Comparison of ENCODE assay signal across 21 cellular contexts in the genomic region with DNA sequence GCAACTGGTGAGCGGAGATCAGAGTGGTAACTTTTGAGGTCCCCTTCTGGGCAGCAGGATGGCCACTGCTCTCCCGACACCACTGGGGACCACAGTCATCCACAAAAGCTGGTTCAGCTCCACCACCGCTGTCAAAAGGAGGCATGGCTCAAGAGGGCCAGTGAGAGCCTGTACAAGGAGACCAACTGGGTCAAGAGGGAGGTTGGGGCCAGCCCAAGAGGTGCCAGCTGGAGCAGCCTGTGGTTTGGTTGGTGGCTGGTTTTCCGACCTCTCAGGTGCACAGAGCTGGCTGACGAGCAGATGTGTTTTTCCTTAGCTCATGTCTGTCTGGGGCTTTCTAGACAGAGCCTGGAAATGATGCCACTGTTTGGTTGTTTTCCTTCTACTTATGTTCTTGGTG.
A peak's percentile ranks its signal among the peaks of the same experiment; 100 is the strongest.
DNase-seq lines count a peak whose midpoint lies in the region; ATAC-seq and TF ChIP-seq lines count a peak whose summit lies in the region.
"Had no signal": no experiment of that assay in that cellular context is flagged by ENCODE, and none has a peak within 500 bp of the region (broad histone marks: within the 10 kb centered on the region; RNA-seq: fewer than 3 reads in every experiment).

No MANE protein-coding gene starts in this region.

- peak overlapping the region; percentile 12 for H3K23ac ChIP-seq in neuronal stem cell (ENCODE audit: low read depth, low read length, poor library complexity)

- H3K18ac ChIP-seq in neuronal stem cell (ENCODE audit: low read length): no peak overlapping the region

- H3K27me3 ChIP-seq in left lung (no peaks in the 10 kb centered on the region), neuronal stem cell (ENCODE audit: control insufficient read depth in 3 of 3, insufficient read depth in 3 of 3, low read depth in 1 of 3, low read length in 3 of 3) (no peaks in the 10 kb centered on the region)

- H3K9ac ChIP-seq in neuronal stem cell (ENCODE audit: low read depth, low read length, poor library complexity): no peak overlapping the region

- no peaks in the 10 kb centered on the region for H3K79me1 ChIP-seq in neuronal stem cell (ENCODE audit: low read depth, low read length)

- H3K4me2 ChIP-seq in neuronal stem cell (ENCODE audit: insufficient read depth, low read length, poor library complexity, severe bottlenecking): no peak overlapping the region

- H3K4me1 ChIP-seq in left lung (no peaks in the 10 kb centered on the region), neuronal stem cell (ENCODE audit: control insufficient read depth in 2 of 2, insufficient read depth in 1 of 2, low read depth in 1 of 2, low read length in 2 of 2) (peaks cover 0 to 4% of the 10 kb centered on the region in 2 donors)
- H3K4me1 ChIP-seq: HAP-1 had no signal

- no peak overlapping the region for H2AFZ ChIP-seq in neuronal stem cell (ENCODE audit: low read length)

- no peak overlapping the region for H2BK15ac ChIP-seq in neuronal stem cell (ENCODE audit: low read length)

- no peak overlapping the region for H4K8ac ChIP-seq in neuronal stem cell (ENCODE audit: low read depth, low read length)

- intact Hi-C loops in left lung (cut with DNase I): no loop called here

- no peak overlapping the region for H2BK5ac ChIP-seq in neuronal stem cell (ENCODE audit: low read length)

- H3K27ac Mint-ChIP-seq in activated T-cell treated with anti-CD3 and anti-CD28 coated beads, Interleukin-2, amount 50 U/mL, for 24 hours: no peak overlapping the region
- H3K27ac Mint-ChIP-seq: B cell; CD4-positive, alpha-beta memory T cell; HFFc6 had no signal

- WGBS in neuronal stem cell (ENCODE audit: extremely low coverage in 2 of 2, insufficient read length in 2 of 2, insufficient replicate concordance in 1 of 2), 2 donors: no CpG with 5 or more reads among the region's 5 CpGs

- H3K27me3 Mint-ChIP-seq in activated T-cell treated with anti-CD3 and anti-CD28 coated beads, Interleukin-2, amount 50 U/mL, for 24 hours: peaks cover 4% of the 10 kb centered on the region

- no peaks in the 10 kb centered on the region for H3K9me3 ChIP-seq in left lung
- no peaks in the 10 kb centered on the region for H3K9me3 ChIP-seq in neuronal stem cell (replicated peaks in 1 of 2; ENCODE audit: control insufficient read depth in 2 of 2, insufficient read depth in 1 of 2, low read depth in 1 of 2, low read length in 2 of 2)
- H3K9me3 ChIP-seq: HAP-1 had no signal

- no peaks in the 10 kb centered on the region for H3K9me3 Mint-ChIP-seq in activated T-cell treated with anti-CD3 and anti-CD28 coated beads, Interleukin-2, amount 50 U/mL, for 24 hours
- H3K9me3 Mint-ChIP-seq: CD4-positive, alpha-beta memory T cell; HFFc6 had no signal

- no peak for TF ChIP-seq CTCF in left lung (IDR thresholded peaks at IDR 0.05)

- H3K4me3 Mint-ChIP-seq in activated T-cell treated with anti-CD3 and anti-CD28 coated beads, Interleukin-2, amount 50 U/mL, for 24 hours: no peak overlapping the region
- H3K4me3 Mint-ChIP-seq: B cell; CD4-positive, alpha-beta memory T cell; HFFc6 had no signal

- ATAC-seq in left lung (peak; percentile 75), GM18517 (IDR thresholded peaks at IDR 0.05; ENCODE audit: unreplicated experiment) (no peak)
- ATAC-seq: GM12878 had no signal

- no peaks in the 10 kb centered on the region for H3K36me3 ChIP-seq in left lung
- H3K36me3 ChIP-seq in neuronal stem cell (replicated peaks in 1 of 2; ENCODE audit: control insufficient read depth in 2 of 2, insufficient read depth in 2 of 2, low read length in 2 of 2): peaks cover 0 to 54% of the 10 kb centered on the region in 2 donors
- H3K36me3 ChIP-seq: HAP-1 had no signal

- no peak overlapping the region for H4K91ac ChIP-seq in neuronal stem cell (ENCODE audit: low read depth, low read length, poor library complexity)

- no peak overlapping the region for H3K4ac ChIP-seq in neuronal stem cell (ENCODE audit: low read length)

- DNase-seq in DMS79 treated with DMSO at 0.1 percent for 48 hours (lab: John Stamatoyannopoulos, UW) (peak; percentile 32), DMS79 (lab: John Stamatoyannopoulos, UW) (no peak), left lung (peak; percentile 12 to 43), neuronal stem cell (ENCODE audit: low spot score) (no peak), cerebellar cortex (ENCODE audit: low spot score) (no peak), SK-N-DZ (ENCODE audit: low spot score) (no peak)
- no peak for DNase-seq in activated T-cell treated with anti-CD3 and anti-CD28 coated beads, Interleukin-2, amount 50 U/mL, for 24 hours
- DNase-seq: C1 segment of cervical spinal cord; Calu3; CD4-positive, alpha-beta memory T cell; COR-L47; DMS53; EL; GDM1; GOT3; HFFc6 had no signal

- no peak overlapping the region for H2BK120ac ChIP-seq in neuronal stem cell (ENCODE audit: low read depth, low read length)

- H3K4me3 ChIP-seq in left lung (no peak overlapping the region), neuronal stem cell (ENCODE audit: low read length in 2 of 2) (no peak overlapping the region)
- H3K4me3 ChIP-seq: GM12878, HAP-1 had no signal

- no peak overlapping the region for H2AK5ac ChIP-seq in neuronal stem cell (ENCODE audit: low read depth, low read length)

- H2BK12ac ChIP-seq in neuronal stem cell (ENCODE audit: low read length): no peak overlapping the region

- peak overlapping the region; percentile 82 for H3K14ac ChIP-seq in neuronal stem cell (ENCODE audit: low read length)

- peaks cover 11% of the 10 kb centered on the region for H3K4me1 Mint-ChIP-seq in activated T-cell treated with anti-CD3 and anti-CD28 coated beads, Interleukin-2, amount 50 U/mL, for 24 hours (ENCODE audit: low read depth)

- no peak overlapping the region for H3K27ac ChIP-seq in left lung
- H3K27ac ChIP-seq in neuronal stem cell (replicated peaks; ENCODE audit: low read length): no peak overlapping the region
- H3K27ac ChIP-seq: 22Rv1 had no signal

- H3K36me3 Mint-ChIP-seq in activated T-cell treated with anti-CD3 and anti-CD28 coated beads, Interleukin-2, amount 50 U/mL, for 24 hours (ENCODE audit: low read depth): no peaks in the 10 kb centered on the region
- H3K36me3 Mint-ChIP-seq: CD4-positive, alpha-beta memory T cell had no signal

Comparison
In these comparisons a context has a peak if more than half of its experiments do, and no peak if none do; other contexts are left out.
1. DNase-seq: peak in DMS79 treated with DMSO at 0.1 percent for 48 hours (single experiment) and left lung (2 of 2); none in DMS79 (single experiment), neuronal stem cell (single experiment), cerebellar cortex (single experiment), activated T-cell treated with anti-CD3 and anti-CD28 coated beads, Interleukin-2, amount 50 U/mL, for 24 hours (single experiment) and SK-N-DZ (single experiment).